Comparison of ENCODE assay signal across 1 cellular context in genomic region chr6:34888874-34889555, GRCh38.
A peak's percentile ranks its signal among the peaks of the same experiment; 100 is the strongest.
TF ChIP-seq lines count a peak whose summit lies in the region.

Gene ANKS1A (plus strand): TSS chr6:34889255. CDS start chr6:34889403, 148 bp downstream.

TF ChIP-seq in HepG2, 621 proteins besides CTCF, POLR2A, EP300 and RAD21 (continued from another document):
- TF ChIP-seq ZNF280D (CRISPR knock-in tag; IDR thresholded peaks at IDR 0.05) (peak; percentile 46; the same call in 1 of the 2 replicates), HOMEZ (CRISPR knock-in tag; IDR thresholded peaks at IDR 0.05; ENCODE audit: low read depth) (0 out of 2 replicates have a peak, but pooled peaks have one; percentile 20), E2F2 (CRISPR knock-in tag; IDR thresholded peaks at IDR 0.05; ENCODE audit: borderline replicate concordance) (no peak), MAF1 (CRISPR knock-in tag; IDR thresholded peaks at IDR 0.05; ENCODE audit: borderline replicate concordance) (no peak), RCOR2 (CRISPR knock-in tag; IDR thresholded peaks at IDR 0.05) (no peak), BATF2 (CRISPR knock-in tag; IDR thresholded peaks at IDR 0.05) (peak; percentile 42; the same call in 1 of the 2 replicates), HNRNPH1 (optimal IDR thresholded peaks at IDR 0.05; ENCODE audit: low read depth, low read length) (no peak), HNF1B (CRISPR knock-in tag; IDR thresholded peaks at IDR 0.05) (peak; percentile 87), ZNF296 (CRISPR knock-in tag; conservative IDR thresholded peaks at IDR 0.05) (no peak), ATF4 (CRISPR knock-in tag; IDR thresholded peaks at IDR 0.05) (0 out of 4 replicates have a peak, but pooled peaks of 1 of the 2 experiments have one; percentile 29), REST (IDR thresholded peaks at IDR 0.05; ENCODE audit: borderline replicate concordance in 1 of 2, low read depth in 1 of 2, low read length in 2 of 2) (no peak; a peak in 1 of 4 replicates), ZNF891 (CRISPR knock-in tag; IDR thresholded peaks at IDR 0.05) (peak; percentile 88; the same call in 1 of the 2 replicates), HNRNPLL (IDR thresholded peaks at IDR 0.05; ENCODE audit: low read depth, low read length, poor library complexity, severe bottlenecking) (peak; percentile 74), ZZZ3 (CRISPR knock-in tag; IDR thresholded peaks at IDR 0.05; ENCODE audit: borderline replicate concordance) (no peak; the same call in 1 of the 2 replicates), ZNF264 (CRISPR knock-in tag; IDR thresholded peaks at IDR 0.05) (no peak), MATR3 (CRISPR knock-in tag; IDR thresholded peaks at IDR 0.05) (no peak), STAG1 (CRISPR knock-in tag; IDR thresholded peaks at IDR 0.05) (no peak), NAIF1 (CRISPR knock-in tag; IDR thresholded peaks at IDR 0.05; ENCODE audit: borderline replicate concordance) (no peak), KDM6A (CRISPR knock-in tag; IDR thresholded peaks at IDR 0.05; ENCODE audit: low read depth) (no peak), SP2 (CRISPR knock-in tag; IDR thresholded peaks at IDR 0.05) (peak; percentile 58; the same call in 1 of the 2 replicates), DNMT3B (CRISPR knock-in tag; conservative IDR thresholded peaks at IDR 0.05) (no peak), BRCA1 (CRISPR knock-in tag; IDR thresholded peaks at IDR 0.05) (no peak), ZNF503 (CRISPR knock-in tag; IDR thresholded peaks at IDR 0.05) (no peak), HINFP (CRISPR knock-in tag; IDR thresholded peaks at IDR 0.05; ENCODE audit: low read depth) (peak; percentile 90; the same call in 1 of the 2 replicates), CCDC6 (CRISPR knock-in tag; IDR thresholded peaks at IDR 0.05) (0 out of 2 replicates have a peak, but pooled peaks have one; percentile 1), SNAPC2 (CRISPR knock-in tag; IDR thresholded peaks at IDR 0.05) (peak; percentile 80), ZBTB37 (CRISPR knock-in tag; IDR thresholded peaks at IDR 0.05) (no peak), ZNF619 (CRISPR knock-in tag; IDR thresholded peaks at IDR 0.05) (peak; percentile 80; the same call in 1 of the 2 replicates), KLF12 (CRISPR knock-in tag; IDR thresholded peaks at IDR 0.05; ENCODE audit: borderline replicate concordance) (no peak), HMGA1 (CRISPR knock-in tag; conservative IDR thresholded peaks at IDR 0.05) (no peak), ZNF644 (CRISPR knock-in tag; IDR thresholded peaks at IDR 0.05; ENCODE audit: low read depth) (no peak), ZNF431 (CRISPR knock-in tag; IDR thresholded peaks at IDR 0.05; ENCODE audit: borderline replicate concordance, low read depth) (0 out of 2 replicates have a peak, but pooled peaks have one; percentile 21), DBP (CRISPR knock-in tag; IDR thresholded peaks at IDR 0.05; ENCODE audit: not compliant biosample characterization) (no peak), KAT8 (CRISPR knock-in tag; IDR thresholded peaks at IDR 0.05) (peak; percentile 77), PAX8 (CRISPR knock-in tag; IDR thresholded peaks at IDR 0.05; ENCODE audit: borderline replicate concordance) (0 out of 2 replicates have a peak, but pooled peaks have one; percentile 80)
